Comparison of ENCODE assay signal across 11 cellular contexts in the genomic region with DNA sequence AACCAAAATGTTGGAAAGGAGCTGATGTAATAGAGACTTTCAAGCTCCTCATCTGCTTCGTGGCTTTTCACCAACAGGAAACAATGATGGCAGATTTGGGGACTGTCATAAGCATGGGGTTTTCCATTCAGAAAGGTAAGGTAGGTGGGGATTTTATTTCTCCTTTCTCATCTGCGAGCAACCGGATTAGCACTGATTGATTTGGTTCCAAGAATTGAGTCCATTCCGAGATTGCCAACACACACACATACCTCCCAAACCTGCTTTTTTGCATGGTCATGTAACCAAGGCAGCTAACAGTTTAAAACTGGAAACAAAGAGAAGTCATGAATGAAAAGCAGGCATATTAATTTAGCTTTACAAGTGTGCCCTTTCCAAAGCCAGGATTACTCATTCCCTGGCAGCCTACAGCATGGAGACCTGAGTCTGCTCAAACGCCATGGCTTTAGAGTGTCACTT.
DNase-seq lines count a peak whose midpoint lies in the region; TF ChIP-seq lines count a peak whose summit lies in the region.
"Had no signal": no experiment of that assay in that cellular context is flagged by ENCODE, and none has a peak within 500 bp of the region (broad histone marks: within the 10 kb centered on the region; RNA-seq: fewer than 3 reads in every experiment).

No MANE protein-coding gene starts in this region.

- 21 to 25% methylated on average over 5 of the region's 5 CpGs for WGBS in esophagus, 2 donors

- in situ Hi-C loops in GM13976 (cut with MboI; ENCODE audit: low sequenced_read_pairs, unreplicated experiment) = no loop called here

- no peaks in the 10 kb centered on the region for H3K9me3 ChIP-seq in esophagus (ENCODE audit: control insufficient read depth in 2 of 2, insufficient read depth in 1 of 2, low read depth in 1 of 2, low read length in 1 of 2)
- H3K9me3 ChIP-seq: SJSA1 had no signal

- peak overlapping the region; percentile 66 to 69 for H3K27ac ChIP-seq in esophagus (ENCODE audit: low read depth in 2 of 2, low read length in 1 of 2)
- H3K27ac ChIP-seq: SJSA1 had no signal

- H3K27me3 ChIP-seq in esophagus (ENCODE audit: control insufficient read depth in 1 of 2, insufficient read depth in 2 of 2, low read length in 2 of 2) = no peaks in the 10 kb centered on the region

- H3K4me3 ChIP-seq in LNCaP clone FGC (ENCODE audit: low read depth, low read length) (no peak overlapping the region), esophagus (ENCODE audit: low read depth in 1 of 2, low read length in 2 of 2) (no peak overlapping the region)
- H3K4me3 ChIP-seq: SJSA1 had no signal

- DNase-seq in GM13976 (ENCODE audit: low spot score) = peak; percentile 20
- peak; percentile 94 for DNase-seq in LNCaP clone FGC (ENCODE audit: low read depth)
- peak; percentile 25 for DNase-seq in retina
- DNase-seq in NOMO-1 treated with DMSO at 0.1 percent for 48 hours (lab: John Stamatoyannopoulos, UW; ENCODE audit: unreplicated experiment) = no peak
- no peak for DNase-seq in D341Med (ENCODE audit: low spot score)
- no peak for DNase-seq in activated CD4-positive, CD25-positive, alpha-beta regulatory T cell treated with anti-CD3 and anti-CD28 coated beads, Interleukin-2, amount 50 U/mL, for 72 hours
- no peak for DNase-seq in dermis blood vessel endothelial cell
- DNase-seq: effector memory CD4-positive, alpha-beta T cell; NCI-H1436 treated with DMSO at 0.1 percent for 48 hours had no signal

- no peaks in the 10 kb centered on the region for H3K36me3 ChIP-seq in esophagus (ENCODE audit: control insufficient read depth in 2 of 2, insufficient read depth in 2 of 2, low read length in 1 of 2)
- H3K36me3 ChIP-seq: SJSA1 had no signal

- peaks cover 2 to 15% of the 10 kb centered on the region in 2 donors for H3K4me1 ChIP-seq in esophagus (ENCODE audit: control insufficient read depth in 2 of 2, insufficient read depth in 2 of 2, low read length in 1 of 2)

- TF ChIP-seq CTCF in GM13976 (IDR thresholded peaks at IDR 0.05; ENCODE audit: borderline replicate concordance, control extremely low read depth, extremely low read depth, insufficient read depth, missing control alignments) = no peak
- TF ChIP-seq CTCF in LNCaP clone FGC (IDR thresholded peaks at IDR 0.05; ENCODE audit: control insufficient read depth, extremely low read depth, insufficient read depth) = no peak

Comparison
In these comparisons a context has a peak if more than half of its experiments do, and no peak if none do; other contexts are left out.
1. DNase-seq: peak in GM13976 (single experiment), LNCaP clone FGC (single experiment) and retina (single experiment); none in NOMO-1 treated with DMSO at 0.1 percent for 48 hours (single experiment), D341Med (single experiment), activated CD4-positive, CD25-positive, alpha-beta regulatory T cell treated with anti-CD3 and anti-CD28 coated beads, Interleukin-2, amount 50 U/mL, for 72 hours (single experiment) and dermis blood vessel endothelial cell (single experiment).